8 cellular contexts compared by ENCODE assay signal in genomic region chr5:123778641-123779040, GRCh38.
"Had no signal": no experiment of that assay in that cellular context is flagged by ENCODE, and none has a peak within 500 bp of the region (broad histone marks: within the 10 kb centered on the region; RNA-seq: fewer than 3 reads in every experiment).

No MANE protein-coding gene starts in this region.

- ATAC-seq: HepG2, K562 had no signal

- DNase-seq: GOT3, H9, HCEC 1CT, KG1 had no signal

- H3K4me3 Mint-ChIP-seq: H9 had no signal

- H3K27ac Mint-ChIP-seq: H9 had no signal

- FAIRE-seq: H54, HepG2, K562 had no signal

- H3K4me3 ChIP-seq: K562 had no signal

- H3K27ac ChIP-seq: HL-60 had no signal

- H3K4me1 Mint-ChIP-seq: H9 had no signal
